Comparison of ENCODE assay signal across 8 cellular contexts in genomic region chr1:204128964-204129896, GRCh38. TPM values are rescaled to one million over a fixed set of nuclear protein-coding genes. Genes with fewer than 3 reads are reported as not detected.
DNase-seq lines count a peak whose midpoint lies in the region; ATAC-seq and TF ChIP-seq lines count a peak whose summit lies in the region.

No MANE protein-coding gene starts in this region.

- H3K27ac ChIP-seq in gastroesophageal sphincter (peak overlapping the region in 3 of 4 donors; percentile 30 to 43 (median 43)), neutrophil (no peak overlapping the region)

- DNase-seq in GF-D8 (lab: John Stamatoyannopoulos, UW) (peak; percentile 5), LNCaP clone FGC (ENCODE audit: low read depth) (no peak), SHP77 (lab: John Stamatoyannopoulos, UW) (peak; percentile 52 to 71), superior temporal gyrus (ENCODE audit: extremely low spot score) (peak; percentile 65)
- peak in 3 of 4 experiments; percentile 6 to 34 (median 17) for DNase-seq in activated naive CD4-positive, alpha-beta T cell (lab: John Stamatoyannopoulos, UW)

- WGBS in gastroesophageal sphincter (ENCODE audit: low coverage in 1 of 2), 2 donors: 0 to 5% methylated on average over 3 to 7 of the region's 29 CpGs

- peaks cover 0 to 56% (median 17%) of the 10 kb centered on the region in 3 donors for H3K4me1 ChIP-seq in gastroesophageal sphincter
- H3K4me1 ChIP-seq in neutrophil (ENCODE audit: control insufficient read depth in 1 of 2, insufficient read depth in 1 of 2, low read depth in 1 of 2, low read length in 1 of 2): peaks cover 4 to 9% of the 10 kb centered on the region in 2 experiments

- no peak for TF ChIP-seq EP300 in gastroesophageal sphincter (IDR thresholded peaks at IDR 0.05)

- no peaks in the 10 kb centered on the region for H3K9me3 ChIP-seq in gastroesophageal sphincter
- no peaks in the 10 kb centered on the region for H3K9me3 ChIP-seq in neutrophil

- no peaks in the 10 kb centered on the region for H3K27me3 ChIP-seq in gastroesophageal sphincter
- no peaks in the 10 kb centered on the region for H3K27me3 ChIP-seq in neutrophil

- peak; percentile 93 for TF ChIP-seq CTCF in LNCaP clone FGC (IDR thresholded peaks at IDR 0.05; ENCODE audit: control insufficient read depth, extremely low read depth, insufficient read depth)
- peak; percentile 84 to 95 (median 86) for TF ChIP-seq CTCF in gastroesophageal sphincter (IDR thresholded peaks at IDR 0.05)
- TF ChIP-seq CTCF in neutrophil (IDR thresholded peaks at IDR 0.05): peak; percentile 91

- ATAC-seq in gastroesophageal sphincter (peak; percentile 86), GM21526 (IDR thresholded peaks at IDR 0.05; ENCODE audit: low FRiP score, unreplicated experiment) (no peak)

- no peak for TF ChIP-seq POLR2A in gastroesophageal sphincter (IDR thresholded peaks at IDR 0.05)

- H3K36me3 ChIP-seq in gastroesophageal sphincter (peaks cover 0 to 28% of the 10 kb centered on the region in 2 donors), neutrophil (no peaks in the 10 kb centered on the region)

- no peak overlapping the region for H3K4me3 ChIP-seq in LNCaP clone FGC (ENCODE audit: low read depth, low read length)
- peak overlapping the region in 1 of 2 donors; percentile 18 for H3K4me3 ChIP-seq in gastroesophageal sphincter
- peak overlapping the region in 1 of 2 experiments; percentile 45 for H3K4me3 ChIP-seq in neutrophil (ENCODE audit: low read depth in 1 of 2, low read length in 1 of 2)

RNA-seq across cellular contexts. Expression of gene ETNK2, which starts 22.6 kb away (rescaled TPM):
- 10 to 100 TPM in 2 of 4 donors, 1 to 10 TPM in 2; 6.1 to 21.1 (median 9.5) TPM for total RNA-seq in gastroesophageal sphincter

RNA-seq across cellular contexts. Expression of gene REN, which starts 36.9 kb away (rescaled TPM):
- not detected for total RNA-seq in gastroesophageal sphincter

RNA-seq across cellular contexts. Expression of gene SOX13, which starts 56.3 kb away (rescaled TPM):
- total RNA-seq in gastroesophageal sphincter: 10 to 100 TPM; 15.3 to 20.4 (median 17.3) TPM
